Comparison of ENCODE assay signal across 8 cellular contexts in the genomic region with DNA sequence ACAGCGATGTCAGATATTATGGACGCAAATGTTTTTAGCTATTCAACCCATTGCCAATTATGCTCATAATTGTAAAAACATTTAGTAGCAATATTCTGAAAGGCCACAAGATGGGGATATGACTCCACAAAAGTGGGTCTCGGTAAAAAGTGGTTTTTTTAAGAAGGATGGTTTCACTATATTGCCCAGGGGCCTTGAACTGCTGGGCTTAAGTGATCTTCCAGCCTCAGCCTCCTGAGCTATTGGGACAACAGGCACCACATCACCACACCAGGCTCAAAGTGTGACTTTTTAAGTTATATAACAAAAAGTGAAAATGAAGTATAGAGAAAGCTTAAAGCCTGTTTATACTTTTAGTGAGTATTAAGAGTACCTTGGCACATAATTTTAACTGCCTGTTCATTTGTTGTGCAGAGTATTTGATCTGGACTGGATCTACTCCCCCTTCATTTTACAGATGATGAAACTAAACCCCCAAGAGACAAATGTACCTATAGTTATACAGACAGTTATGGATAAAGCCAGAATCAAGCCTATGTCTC. TPM values are rescaled to one million over a fixed set of nuclear protein-coding genes. Genes with fewer than 3 reads are reported as not detected.
DNase-seq lines count a peak whose midpoint lies in the region; ATAC-seq and TF ChIP-seq lines count a peak whose summit lies in the region.

No MANE protein-coding gene starts in this region.

- H3K27me3 ChIP-seq in neural cell (ENCODE audit: insufficient read depth, low read depth, low read length): no peaks in the 10 kb centered on the region

- no peaks in the 10 kb centered on the region for H3K9me2 ChIP-seq in neural cell (ENCODE audit: insufficient read depth, low read length)

- TF ChIP-seq RAD21 in neural cell (conservative IDR thresholded peaks at IDR 0.05): peak; percentile 83

- no peak overlapping the region for H3K4me2 ChIP-seq in neural cell (ENCODE audit: low read length)

- H3K36me3 ChIP-seq in neural cell (ENCODE audit: insufficient read depth, low read length): no peaks in the 10 kb centered on the region

- H3K79me2 ChIP-seq in neural cell (replicated peaks; ENCODE audit: insufficient read depth, low read length): peaks cover 73% of the 10 kb centered on the region

- no peaks in the 10 kb centered on the region for H4K20me1 ChIP-seq in neural cell (ENCODE audit: insufficient read depth)

- ATAC-seq in HG02798 (IDR thresholded peaks at IDR 0.05; ENCODE audit: poor library complexity, unreplicated experiment): peak; percentile 76
- ATAC-seq in GM21515 (IDR thresholded peaks at IDR 0.05; ENCODE audit: unreplicated experiment): no peak

- no peaks in the 10 kb centered on the region for H3F3A ChIP-seq in neural cell (ENCODE audit: insufficient read depth, low read length, poor library complexity, severe bottlenecking)

- no peak overlapping the region for H2AFZ ChIP-seq in neural cell (ENCODE audit: low read depth, low read length)

- H3K27ac ChIP-seq in neural cell (ENCODE audit: low read length): no peak overlapping the region

- no peak overlapping the region for H3K9ac ChIP-seq in neural cell (ENCODE audit: low read length)

- DNase-seq in ACHN: peak; percentile 66
- DNase-seq in GM03348 (ENCODE audit: low spot score): peak; percentile 60
- DNase-seq in NCI-H1694 treated with DMSO at 0.1 percent for 48 hours (lab: John Stamatoyannopoulos, UW): peak; percentile 70
- DNase-seq in fibroblast of gingiva (ENCODE audit: low read depth): peak; percentile 67

- in situ Hi-C loops in ACHN (cut with HindIII; ENCODE audit: low pct_ligation_motif_present, low pct_unique_long_range_greater_than_20kb, low sequenced_read_pairs): no loop called here

- TF ChIP-seq CTCF in WI38 (IDR thresholded peaks at IDR 0.05; ENCODE audit: low read depth, low read length): peak; percentile 17; the same call in 1 of the 2 replicates
- peak; percentile 75 for TF ChIP-seq CTCF in neural cell (IDR thresholded peaks at IDR 0.05; ENCODE audit: poor library complexity, severe bottlenecking)

- H3K4me3 ChIP-seq in WI38 (ENCODE audit: low read depth, low read length) (no peak overlapping the region), neural cell (ENCODE audit: low read length) (no peak overlapping the region)

- TF ChIP-seq EP300 in neural cell (conservative IDR thresholded peaks at IDR 0.05; ENCODE audit: poor library complexity, severe bottlenecking): no peak

- no peaks in the 10 kb centered on the region for H3K9me3 ChIP-seq in neural cell (ENCODE audit: low read length)

TF ChIP-seq in neural cell, 6 proteins besides CTCF, POLR2A, EP300 and RAD21:
- TF ChIP-seq SMC3 (conservative IDR thresholded peaks at IDR 0.05; ENCODE audit: poor library complexity): peak; percentile 83
- TF ChIP-seq POLR2AphosphoS5 (IDR thresholded peaks at IDR 0.05): no peak
- no peak for TF ChIP-seq TAF1 (IDR thresholded peaks at IDR 0.05; ENCODE audit: low read depth)

RNA-seq across cellular contexts. Expression of a gene that starts 9.4 kb away (rescaled TPM):
- polyA plus RNA-seq in neural cell: 58.9 and 69.6 TPM in 2 replicates
- 68.7 and 69.7 TPM in 2 replicates for polyA minus RNA-seq in neural cell

RNA-seq across cellular contexts. Expression of a gene that starts 10.2 kb away (rescaled TPM):
- polyA plus RNA-seq in neural cell: 191 and 225 TPM in 2 replicates
- 192 and 216 TPM in 2 replicates for polyA minus RNA-seq in neural cell

RNA-seq across cellular contexts. Expression of a gene that starts 40.2 kb away (rescaled TPM):
- polyA plus RNA-seq in neural cell: 13.7 and 15.4 TPM in 2 replicates
- 19.5 and 29.1 TPM in 2 replicates for polyA minus RNA-seq in neural cell
